ENCODE assay signal across 9 cellular contexts in the genomic region with DNA sequence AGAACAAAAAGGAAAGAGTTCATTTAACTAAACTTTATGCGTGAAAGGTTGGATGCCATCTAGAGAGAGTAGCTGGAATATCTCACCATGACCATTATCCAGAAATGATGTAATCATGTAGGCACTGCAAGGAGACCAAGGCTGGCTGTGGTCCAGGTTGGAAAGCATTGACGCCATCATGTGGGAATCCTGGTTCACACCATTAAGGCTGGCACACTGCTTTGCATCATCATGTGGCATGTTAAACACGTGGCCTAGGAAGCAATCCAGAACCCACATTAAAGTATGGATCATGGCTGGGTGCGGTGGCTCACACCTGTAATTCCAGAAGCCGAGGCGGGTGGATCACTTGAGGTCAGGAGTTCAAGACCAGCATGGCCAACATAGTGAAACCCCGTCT. TPM values are rescaled to one million over a fixed set of nuclear protein-coding genes. Genes with fewer than 3 reads are reported as not detected.
A peak's percentile ranks its signal among the peaks of the same experiment; 100 is the strongest.
DNase-seq lines count a peak whose midpoint lies in the region; ATAC-seq and TF ChIP-seq lines count a peak whose summit lies in the region.
"Had no signal": no experiment of that assay in that cellular context is flagged by ENCODE, and none has a peak within 500 bp of the region (broad histone marks: within the 10 kb centered on the region; RNA-seq: fewer than 3 reads in every experiment).

No MANE protein-coding gene starts in this region.

- H3K27ac Mint-ChIP-seq in naive thymus-derived CD8-positive, alpha-beta T cell, result no peak overlapping the region
- H3K27ac Mint-ChIP-seq in T-cell (no peak overlapping the region), glutamatergic neuron (ENCODE audit: unreplicated experiment) (no peak overlapping the region)
- H3K27ac Mint-ChIP-seq: activated T-helper 2 cell treated with anti-CD3 and anti-CD28 coated beads, Interferon-gamma antibody, Interleukin-2, Interleukin-4, amounts not matched to agents 10 μg/mL and 5 μg/mL and 100 μg/mL, durations not matched to agents 14 hours and 24 hours and 36 hours had no signal

- H3K36me3 Mint-ChIP-seq in naive thymus-derived CD8-positive, alpha-beta T cell, result no peaks in the 10 kb centered on the region
- H3K36me3 Mint-ChIP-seq in T-cell, result no peaks in the 10 kb centered on the region
- no peaks in the 10 kb centered on the region for H3K36me3 Mint-ChIP-seq in glutamatergic neuron (ENCODE audit: unreplicated experiment)

- DNase-seq in DMS53 (lab: John Stamatoyannopoulos, UW) (peak; percentile 80), RKO (ENCODE audit: low spot score) (peak; percentile 67), fibroblast of pulmonary artery (ENCODE audit: low read depth) (peak; percentile 87), pulmonary artery endothelial cell (ENCODE audit: low read depth, low spot score) (peak; percentile 57), T-cell (no peak), glutamatergic neuron (no peak)
- no peak for DNase-seq in activated CD4-positive, alpha-beta T cell treated with anti-CD3 and anti-CD28 coated beads for 48 hours
- no peak for DNase-seq in naive thymus-derived CD8-positive, alpha-beta T cell

- ATAC-seq in naive thymus-derived CD8-positive, alpha-beta T cell, result no peak
- no peak for ATAC-seq in T-cell (replicated peaks in 1 of 4)

- H3K4me1 Mint-ChIP-seq in naive thymus-derived CD8-positive, alpha-beta T cell, result peaks cover 9 to 37% (median 24%) of the 10 kb centered on the region in 4 donors
- H3K4me1 Mint-ChIP-seq in T-cell (peaks cover 25 to 29% (median 28%) of the 10 kb centered on the region in 3 donors), glutamatergic neuron (ENCODE audit: low read depth, unreplicated experiment) (peaks cover 2% of the 10 kb centered on the region)

- H3K27me3 Mint-ChIP-seq in naive thymus-derived CD8-positive, alpha-beta T cell, result peaks cover 31 to 72% (median 50%) of the 10 kb centered on the region in 5 donors
- peaks cover 47 to 53% of the 10 kb centered on the region in 2 donors for H3K27me3 Mint-ChIP-seq in T-cell
- peaks cover 14% of the 10 kb centered on the region for H3K27me3 Mint-ChIP-seq in glutamatergic neuron (ENCODE audit: unreplicated experiment)

- H3K4me3 ChIP-seq in fibroblast of pulmonary artery (replicated peaks; ENCODE audit: low read depth, low read length), result no peak overlapping the region

- no peak overlapping the region for H3K4me3 Mint-ChIP-seq in naive thymus-derived CD8-positive, alpha-beta T cell
- H3K4me3 Mint-ChIP-seq in T-cell (no peak overlapping the region), glutamatergic neuron (ENCODE audit: unreplicated experiment) (no peak overlapping the region)

- H3K9me3 Mint-ChIP-seq in naive thymus-derived CD8-positive, alpha-beta T cell, result peaks cover 0 to 3% (median 0%) of the 10 kb centered on the region in 9 donors
- H3K9me3 Mint-ChIP-seq in T-cell (peaks cover 0 to 6% (median 0%) of the 10 kb centered on the region in 3 donors), glutamatergic neuron (ENCODE audit: unreplicated experiment) (peaks cover 3% of the 10 kb centered on the region)
- H3K9me3 Mint-ChIP-seq: activated T-helper 2 cell treated with anti-CD3 and anti-CD28 coated beads, Interferon-gamma antibody, Interleukin-2, Interleukin-4, amounts not matched to agents 10 μg/mL and 5 μg/mL and 100 μg/mL, durations not matched to agents 14 hours and 24 hours and 36 hours had no signal

- POLR2A ChIA-PET in naive thymus-derived CD8-positive, alpha-beta T cell (lab: Charles Lee), result no interaction called here
- POLR2A ChIA-PET in T-cell (lab: Charles Lee), result no interaction called here

- CTCF ChIA-PET in T-cell (lab: Charles Lee), result no interaction called here

- TF ChIP-seq CTCF in fibroblast of pulmonary artery (IDR thresholded peaks at IDR 0.05; ENCODE audit: low read length, missing control alignments), result no peak
- no peak for TF ChIP-seq CTCF in glutamatergic neuron (IDR thresholded peaks at IDR 0.05; ENCODE audit: partially characterized antibody, unreplicated experiment)

RNA-seq across cellular contexts. Expression of gene ADAMTS1, which starts 4.3 kb away (rescaled TPM):
- total RNA-seq in pulmonary artery endothelial cell (70.9 and 106 TPM in 2 replicates), T-cell (1 to 10 TPM in 2 of 5 donors, under 1 TPM in 3; 0.40 to 1.7 (median 0.72) TPM), glutamatergic neuron (ENCODE audit: unreplicated experiment) (1.1 TPM)
- total RNA-seq in naive thymus-derived CD8-positive, alpha-beta T cell, result not detected
- polyA plus RNA-seq in naive thymus-derived CD8-positive, alpha-beta T cell, result under 1 TPM; 0.09 to 0.45 (median 0.14) TPM

Comparison
In these comparisons a context has a peak if more than half of its experiments do, and no peak if none do; other contexts are left out.
1. DNase-seq: peak in DMS53 (single experiment), RKO (single experiment), fibroblast of pulmonary artery (single experiment) and pulmonary artery endothelial cell (single experiment); none in activated CD4-positive, alpha-beta T cell treated with anti-CD3 and anti-CD28 coated beads for 48 hours (single experiment), naive thymus-derived CD8-positive, alpha-beta T cell (0 of 10), T-cell (0 of 34) and glutamatergic neuron (single experiment).
2. RNA of gene ADAMTS1, which starts 4.3 kb away (total RNA-seq): 70.9 to 106 TPM in pulmonary artery endothelial cell; 1.1 TPM in glutamatergic neuron (single experiment), 0.40 to 1.7 TPM in T-cell and not detected in naive thymus-derived CD8-positive, alpha-beta T cell; every median in the first group is over 10 times any median in the second.